Comparison of ENCODE assay signal across 8 cellular contexts in genomic region chr1:975896-976683, GRCh38. TPM values are rescaled to one million over a fixed set of nuclear protein-coding genes. Genes with fewer than 3 reads are reported as not detected.
DNase-seq lines count a peak whose midpoint lies in the region; ATAC-seq and TF ChIP-seq lines count a peak whose summit lies in the region.

No MANE protein-coding gene starts in this region.

- WGBS in HUES64, result 18% methylated on average over 40 of the region's 40 CpGs
- WGBS in hepatocyte (ENCODE audit: low lambda C conversion rate, missing lambda C conversion rate), result 6% methylated on average over 31 of the region's 40 CpGs

- no peaks in the 10 kb centered on the region for H3K9me2 ChIP-seq in hepatocyte (replicated peaks; ENCODE audit: insufficient read depth)

- H3K4me3 ChIP-seq in HUES64 (ENCODE audit: low read length) (peak overlapping the region; percentile 32; the same call in 1 of the 2 replicates), hepatocyte (no peak overlapping the region)

- no peak overlapping the region for H3K4me3 Mint-ChIP-seq in activated naive CD8-positive, alpha-beta T cell treated with anti-CD3 and anti-CD28 coated beads, Interleukin-2, amount 10 ng/mL, durations not matched to agents 7 days and 5 days

- H3K4me2 ChIP-seq in hepatocyte, result peak overlapping the region; percentile 91

- H3K9me3 ChIP-seq in HUES64 (ENCODE audit: insufficient read depth, low read depth, low read length), result no peaks in the 10 kb centered on the region
- H3K9me3 ChIP-seq in hepatocyte (ENCODE audit: low read depth), result no peaks in the 10 kb centered on the region

- H2AFZ ChIP-seq in hepatocyte, result peak overlapping the region; percentile 74

- no peak overlapping the region for H3K27ac Mint-ChIP-seq in activated naive CD8-positive, alpha-beta T cell treated with anti-CD3 and anti-CD28 coated beads, Interleukin-2, amount 10 ng/mL, durations not matched to agents 7 days and 5 days

- peak; percentile 69 for TF ChIP-seq CTCF in hepatocyte (IDR thresholded peaks at IDR 0.05; ENCODE audit: poor library complexity)

- H3K27me3 ChIP-seq in HUES64 (ENCODE audit: insufficient read depth, low read length) (peaks cover 15% of the 10 kb centered on the region), hepatocyte (no peaks in the 10 kb centered on the region)

- in situ Hi-C loops in SK-MEL-5 (cut with HindIII; ENCODE audit: low pct_unique_long_range_greater_than_20kb, low sequenced_read_pairs), result no loop called here

- H3K27ac ChIP-seq in HUES64 (ENCODE audit: low read depth, low read length) (no peak overlapping the region), hepatocyte (peak overlapping the region; percentile 49)

- peaks cover 5% of the 10 kb centered on the region for H3K27me3 Mint-ChIP-seq in activated naive CD8-positive, alpha-beta T cell treated with anti-CD3 and anti-CD28 coated beads, Interleukin-2, amount 10 ng/mL, durations not matched to agents 7 days and 5 days

- no peaks in the 10 kb centered on the region for H3K36me3 ChIP-seq in HUES64 (ENCODE audit: insufficient read depth, low read length)
- no peaks in the 10 kb centered on the region for H3K36me3 ChIP-seq in hepatocyte (replicated peaks; ENCODE audit: insufficient read depth, low read depth)

- peak; percentile 39 to 49 for DNase-seq in NCI-H2081 (lab: John Stamatoyannopoulos, UW)
- no peak for DNase-seq in NCI-H2081 treated with DMSO at 0.1 percent for 48 hours (lab: John Stamatoyannopoulos, UW)
- DNase-seq in SK-MEL-5 (ENCODE audit: low read depth, low spot score), result peak; percentile 77
- peak; percentile 67 for DNase-seq in activated naive CD8-positive, alpha-beta T cell treated with anti-CD3 and anti-CD28 coated beads, Interleukin-2, amount 10 ng/mL, durations not matched to agents 7 days and 5 days
- DNase-seq in hepatocyte (ENCODE audit: low spot score), result peak; percentile 90
- DNase-seq in stimulated activated CD4-positive, alpha-beta T cell treated with anti-CD3 and anti-CD28 coated beads, Interleukin-15, amount 100 ng/mL, for 24 hours, result peak; percentile 79

- peak; percentile 67 for ATAC-seq in activated naive CD8-positive, alpha-beta T cell treated with anti-CD3 and anti-CD28 coated beads, Interleukin-2, amount 10 ng/mL, durations not matched to agents 7 days and 5 days (ENCODE audit: low read depth)
- ATAC-seq in GM21737 (IDR thresholded peaks at IDR 0.05; ENCODE audit: unreplicated experiment), result no peak

- POLR2A ChIA-PET in activated naive CD8-positive, alpha-beta T cell treated with anti-CD3 and anti-CD28 coated beads, Interleukin-2, amount 10 ng/mL, durations not matched to agents 7 days and 5 days (lab: Charles Lee), result no interaction called here

- H3K79me2 ChIP-seq in hepatocyte, result no peaks in the 10 kb centered on the region

- no peaks in the 10 kb centered on the region for H3K4me1 ChIP-seq in HUES64 (ENCODE audit: insufficient read depth, low read length)
- peaks cover 3% of the 10 kb centered on the region for H3K4me1 ChIP-seq in hepatocyte (ENCODE audit: insufficient read depth)

- peaks cover 1% of the 10 kb centered on the region for H3K36me3 Mint-ChIP-seq in activated naive CD8-positive, alpha-beta T cell treated with anti-CD3 and anti-CD28 coated beads, Interleukin-2, amount 10 ng/mL, durations not matched to agents 7 days and 5 days

- H3K9me3 Mint-ChIP-seq in activated naive CD8-positive, alpha-beta T cell treated with anti-CD3 and anti-CD28 coated beads, Interleukin-2, amount 10 ng/mL, durations not matched to agents 7 days and 5 days, result no peaks in the 10 kb centered on the region

- H4K20me1 ChIP-seq in hepatocyte (ENCODE audit: insufficient read depth, poor library complexity, severe bottlenecking), result no peaks in the 10 kb centered on the region

- no peaks in the 10 kb centered on the region for H3K4me1 Mint-ChIP-seq in activated naive CD8-positive, alpha-beta T cell treated with anti-CD3 and anti-CD28 coated beads, Interleukin-2, amount 10 ng/mL, durations not matched to agents 7 days and 5 days

- no peak overlapping the region for H3K9ac ChIP-seq in HUES64 (ENCODE audit: low read depth, low read length)

RNA-seq across cellular contexts. Expression of gene PERM1, which starts 5.8 kb away (rescaled TPM):
- polyA plus RNA-seq in HUES64 (2013, experiment 1 of 2), result not detected
- polyA plus RNA-seq in HUES64 (2013, experiment 2 of 2), result not detected
- 0.85 and 1.3 TPM in 2 replicates for total RNA-seq in SK-MEL-5 (2014; rRNA removed; shearing (Covaris generic))
- polyA plus RNA-seq in SK-MEL-5 (2015; cell fraction: cytosol; rRNA removed), result 0.42 and 0.81 TPM in 2 replicates
- 0.60 TPM in 1 of 2 replicates, not detected in the other for polyA plus RNA-seq in SK-MEL-5 (2015; cell fraction: nucleus; rRNA removed)
- not detected for total RNA-seq in activated naive CD8-positive, alpha-beta T cell treated with anti-CD3 and anti-CD28 coated beads, Interleukin-2, amount 10 ng/mL, durations not matched to agents 7 days and 5 days
- total RNA-seq in hepatocyte, result not detected in 2 replicates
- 1.3 and 1.6 TPM in 2 replicates for polyA plus RNA-seq in hepatocyte

RNA-seq across cellular contexts. Expression of gene PLEKHN1, which starts 9.8 kb away (rescaled TPM):
- 0.10 TPM for polyA plus RNA-seq in HUES64 (2013, experiment 1 of 2)
- 0.38 TPM for polyA plus RNA-seq in HUES64 (2013, experiment 2 of 2)
- total RNA-seq in SK-MEL-5 (2014; rRNA removed; shearing (Covaris generic)), result 0.03 and 0.11 TPM in 2 replicates
- polyA plus RNA-seq in SK-MEL-5 (2015; cell fraction: cytosol; rRNA removed), result 1.1 and 2.4 TPM in 2 replicates
- 5.9 and 9.6 TPM in 2 replicates for polyA plus RNA-seq in SK-MEL-5 (2015; cell fraction: nucleus; rRNA removed)
- total RNA-seq in activated naive CD8-positive, alpha-beta T cell treated with anti-CD3 and anti-CD28 coated beads, Interleukin-2, amount 10 ng/mL, durations not matched to agents 7 days and 5 days, result 1 to 10 TPM; 3.0 to 4.8 TPM
- 0.60 and 0.72 TPM in 2 replicates for total RNA-seq in hepatocyte
- polyA plus RNA-seq in hepatocyte, result 2.4 and 5.6 TPM in 2 replicates

RNA-seq across cellular contexts. Expression of gene KLHL17, which starts 15.7 kb away (rescaled TPM):
- 14.0 TPM for polyA plus RNA-seq in HUES64 (2013, experiment 1 of 2)
- 14.5 TPM for polyA plus RNA-seq in HUES64 (2013, experiment 2 of 2)
- 5.3 and 6.3 TPM in 2 replicates for total RNA-seq in SK-MEL-5 (2014; rRNA removed; shearing (Covaris generic))
- polyA plus RNA-seq in SK-MEL-5 (2015; cell fraction: cytosol; rRNA removed), result 10.2 and 10.4 TPM in 2 replicates
- 213 and 255 TPM in 2 replicates for polyA plus RNA-seq in SK-MEL-5 (2015; cell fraction: nucleus; rRNA removed)
- 10 to 100 TPM; 35.3 to 35.4 TPM for total RNA-seq in activated naive CD8-positive, alpha-beta T cell treated with anti-CD3 and anti-CD28 coated beads, Interleukin-2, amount 10 ng/mL, durations not matched to agents 7 days and 5 days
- 4.1 and 13.8 TPM in 2 replicates for total RNA-seq in hepatocyte
- polyA plus RNA-seq in hepatocyte, result 25.0 and 35.4 TPM in 2 replicates

RNA-seq across cellular contexts. Expression of gene NOC2L, which starts 17.0 kb away (rescaled TPM):
- polyA plus RNA-seq in HUES64 (2013, experiment 1 of 2), result 81.8 TPM
- polyA plus RNA-seq in HUES64 (2013, experiment 2 of 2), result 71.3 TPM
- 117 and 123 TPM in 2 replicates for total RNA-seq in SK-MEL-5 (2014; rRNA removed; shearing (Covaris generic))
- 121 and 129 TPM in 2 replicates for polyA plus RNA-seq in SK-MEL-5 (2015; cell fraction: cytosol; rRNA removed)
- polyA plus RNA-seq in SK-MEL-5 (2015; cell fraction: nucleus; rRNA removed), result 131 and 142 TPM in 2 replicates
- 10 to 100 TPM; 63.0 to 63.4 TPM for total RNA-seq in activated naive CD8-positive, alpha-beta T cell treated with anti-CD3 and anti-CD28 coated beads, Interleukin-2, amount 10 ng/mL, durations not matched to agents 7 days and 5 days
- 29.3 and 44.3 TPM in 2 replicates for total RNA-seq in hepatocyte
- 66.6 and 68.1 TPM in 2 replicates for polyA plus RNA-seq in hepatocyte

RNA-seq across cellular contexts. Expression of gene HES4, which starts 23.8 kb away (rescaled TPM):
- polyA plus RNA-seq in HUES64 (2013, experiment 1 of 2), result 3.7 TPM
- 4.8 TPM for polyA plus RNA-seq in HUES64 (2013, experiment 2 of 2)
- 4.8 and 8.4 TPM in 2 replicates for total RNA-seq in SK-MEL-5 (2014; rRNA removed; shearing (Covaris generic))
- 5.6 and 5.8 TPM in 2 replicates for polyA plus RNA-seq in SK-MEL-5 (2015; cell fraction: cytosol; rRNA removed)
- 30.8 and 42.4 TPM in 2 replicates for polyA plus RNA-seq in SK-MEL-5 (2015; cell fraction: nucleus; rRNA removed)
- 1 to 10 TPM in 1 of 2 experiments, under 1 TPM in 1; 0.60 to 1.1 TPM for total RNA-seq in activated naive CD8-positive, alpha-beta T cell treated with anti-CD3 and anti-CD28 coated beads, Interleukin-2, amount 10 ng/mL, durations not matched to agents 7 days and 5 days
- total RNA-seq in hepatocyte, result 21.4 and 28.7 TPM in 2 replicates
- 74.5 and 107 TPM in 2 replicates for polyA plus RNA-seq in hepatocyte
